ENCODE assay signal across 29 cellular contexts in genomic region chr19:4217429-4218264, GRCh38. TPM values are rescaled to one million over a fixed set of nuclear protein-coding genes. Genes with fewer than 3 reads are reported as not detected.
"Had no signal": no experiment of that assay in that cellular context is flagged by ENCODE, and none has a peak within 500 bp of the region (broad histone marks: within the 10 kb centered on the region; RNA-seq: fewer than 3 reads in every experiment).

No MANE protein-coding gene starts in this region.

- H3K27ac ChIP-seq: left lung, lower lobe of right lung, neutrophil, ovary, right atrium auricular region, right lobe of liver, suprapubic skin, thoracic aorta, tibial artery, uterus had no signal

- H3K36me3 ChIP-seq: left lung, lower lobe of right lung, neutrophil, ovary, right atrium auricular region, suprapubic skin, thoracic aorta, tibial artery, uterus had no signal

- FAIRE-seq: islet of Langerhans, kidney had no signal

- H3K9me3 ChIP-seq: left lung, lower lobe of right lung, neutrophil, ovary, right atrium auricular region, right lobe of liver, suprapubic skin, thoracic aorta, tibial artery, uterus had no signal

- DNase-seq: hypothalamus; immature natural killer cell; kidney; left colon; left lung; lower lobe of right lung; mammary epithelial cell; mesenchymal stem cell; naive thymus-derived CD8-positive, alpha-beta T cell; occipital lobe; ovary; right lobe of liver; stimulated activated CD4-positive, alpha-beta T cell treated with anti-CD3 and anti-CD28 coated beads, Interleukin-12 subunit alpha, Interleukin-12 subunit beta, amount 100 ng/mL, for 4 hours; stimulated activated CD4-positive, alpha-beta T cell treated with anti-CD3 and anti-CD28 coated beads, Interleukin-15, amount 100 ng/mL, for 24 hours; stimulated activated CD4-positive, alpha-beta T cell treated with anti-CD3 and anti-CD28 coated beads, Interleukin-2, amount 100 ng/mL, for 24 hours; stimulated activated CD4-positive, alpha-beta T cell treated with anti-CD3 and anti-CD28 coated beads, Interleukin-4, amount 100 ng/mL, for 1 hour; stimulated activated naive CD4-positive, alpha-beta T cell; tibial artery; trophoblast cell; uterus had no signal

- ATAC-seq: left colon; left lung; lower lobe of right lung; naive thymus-derived CD8-positive, alpha-beta T cell; stimulated activated effector memory CD8-positive, alpha-beta T cell treated with anti-CD3 and anti-CD28 coated beads, Interleukin-12 subunit alpha, Interleukin-12 subunit beta, amount 100 ng/mL, for 72 hours had no signal

- H3K27me3 ChIP-seq: left lung, neutrophil, ovary, right atrium auricular region, right lobe of liver, tibial artery, uterus had no signal

- H3K4me1 ChIP-seq: left lung, lower lobe of right lung, right atrium auricular region, right lobe of liver, suprapubic skin, tibial artery, uterus had no signal

- H3K4me3 ChIP-seq: left lung, lower lobe of right lung, ovary, right atrium auricular region, right lobe of liver, suprapubic skin, thoracic aorta, tibial artery, uterus had no signal

RNA-seq across cellular contexts. Expression of gene EBI3, which starts 11.7 kb away (rescaled TPM):
- total RNA-seq: mammary epithelial cell, neural crest cell, progenitor cell of endocrine pancreas, skeletal muscle tissue had no signal
- polyA plus RNA-seq: immature natural killer cell; naive thymus-derived CD8-positive, alpha-beta T cell had no signal

RNA-seq across cellular contexts. Expression of gene ANKRD24, which starts 35.2 kb away (rescaled TPM):
- total RNA-seq: skeletal muscle tissue had no signal
